ENCODE assay signal across 8 cellular contexts in the genomic region with DNA sequence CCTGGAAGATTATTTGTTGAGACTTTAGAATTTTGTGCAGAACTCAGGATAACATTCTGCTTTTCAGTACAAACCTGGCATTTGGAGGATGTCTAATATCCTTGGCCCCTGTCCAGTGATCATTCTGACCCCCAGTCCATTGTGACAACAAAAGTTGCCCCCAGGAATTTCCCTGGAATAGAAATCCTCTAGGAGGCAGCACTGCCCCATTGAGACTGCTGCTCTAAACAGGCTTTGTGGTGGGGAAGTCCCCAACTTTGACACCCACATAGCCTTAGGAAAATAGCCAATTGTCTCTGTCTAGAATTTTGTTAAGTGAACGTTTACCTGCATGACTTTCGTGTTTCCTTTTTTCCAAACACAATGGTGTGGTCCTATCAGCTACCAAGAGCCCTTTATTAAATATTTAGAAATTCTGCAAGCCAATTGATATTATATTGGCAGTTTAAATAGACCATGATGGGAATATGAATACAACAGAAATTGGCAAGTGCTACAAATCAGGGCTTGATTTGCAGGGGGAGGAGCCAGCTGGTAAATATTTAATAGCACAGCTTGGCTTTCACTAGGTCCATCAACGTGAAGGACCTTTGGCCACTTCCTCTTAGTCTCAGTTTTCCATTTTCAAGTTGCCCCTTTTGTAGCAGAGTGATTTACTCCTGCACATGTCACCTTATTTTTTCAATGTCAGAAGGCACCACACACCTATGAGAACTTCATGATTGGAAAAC.
DNase-seq lines count a peak whose midpoint lies in the region; TF ChIP-seq lines count a peak whose summit lies in the region.

No MANE protein-coding gene starts in this region.

- H3K27ac ChIP-seq in MM.1S (ENCODE audit: low read length), result no peak overlapping the region

- no peak overlapping the region for H3K4me2 ChIP-seq in MM.1S (ENCODE audit: low read depth, low read length)

- no peak overlapping the region for H3K9ac ChIP-seq in MM.1S (ENCODE audit: low read length)

- no peaks in the 10 kb centered on the region for H3K9me3 ChIP-seq in MM.1S (replicated peaks; ENCODE audit: insufficient read depth, low read length)

- no peaks in the 10 kb centered on the region for H3K79me2 ChIP-seq in MM.1S (ENCODE audit: low read length)

- H3K4me3 ChIP-seq in MM.1S (ENCODE audit: low read length) (no peak overlapping the region), epithelial cell of esophagus (ENCODE audit: low read length) (no peak overlapping the region)

- DNase-seq in COLO829 (ENCODE audit: low spot score) (peak; percentile 27), GM20000 (ENCODE audit: low spot score) (peak; percentile 26), MM.1S (peak; percentile 23), epithelial cell of esophagus (ENCODE audit: low read depth) (peak; percentile 79), progenitor cell of endocrine pancreas (ENCODE audit: low spot score, unreplicated experiment) (no peak), NCI-H510A (lab: John Stamatoyannopoulos, UW) (no peak), LoVo (ENCODE audit: low spot score) (no peak)
- no peak for DNase-seq in central memory CD4-positive, alpha-beta T cell

- H3K27me3 Mint-ChIP-seq in progenitor cell of endocrine pancreas, result peaks cover 6% of the 10 kb centered on the region

- no peak overlapping the region for H3K27ac Mint-ChIP-seq in progenitor cell of endocrine pancreas

- H3K9me2 ChIP-seq in MM.1S (replicated peaks; ENCODE audit: insufficient read depth, low read length), result no peaks in the 10 kb centered on the region

- no peaks in the 10 kb centered on the region for H3K36me3 ChIP-seq in MM.1S (replicated peaks; ENCODE audit: insufficient read depth, low read length)

- H2AFZ ChIP-seq in MM.1S (ENCODE audit: low read length), result no peak overlapping the region

- no peaks in the 10 kb centered on the region for H3K27me3 ChIP-seq in MM.1S (replicated peaks; ENCODE audit: insufficient read depth, low read length)

- H3K4me1 Mint-ChIP-seq in progenitor cell of endocrine pancreas (ENCODE audit: low read depth), result peaks cover 1% of the 10 kb centered on the region

- TF ChIP-seq CTCF in GM20000 (IDR thresholded peaks at IDR 0.05; ENCODE audit: extremely low read depth, missing control alignments) (peak; percentile 47), MM.1S (IDR thresholded peaks at IDR 0.05; ENCODE audit: low read length) (peak; percentile 17), epithelial cell of esophagus (IDR thresholded peaks at IDR 0.05; ENCODE audit: insufficient read depth, low read depth, low read length, missing control alignments) (peak; percentile 79), progenitor cell of endocrine pancreas (IDR thresholded peaks at IDR 0.05; ENCODE audit: unreplicated experiment) (peak; percentile 34)

- no peaks in the 10 kb centered on the region for H4K20me1 ChIP-seq in MM.1S (ENCODE audit: insufficient read depth, low read length)

- H3K4me1 ChIP-seq in MM.1S (ENCODE audit: low read length), result no peaks in the 10 kb centered on the region

- H3K4me3 Mint-ChIP-seq in progenitor cell of endocrine pancreas (ENCODE audit: low read depth), result no peak overlapping the region

- H3K36me3 Mint-ChIP-seq in progenitor cell of endocrine pancreas (ENCODE audit: insufficient read depth), result no peaks in the 10 kb centered on the region

- no peaks in the 10 kb centered on the region for H3F3A ChIP-seq in MM.1S (ENCODE audit: insufficient read depth, low read length)

- peaks cover 7% of the 10 kb centered on the region for H3K9me3 Mint-ChIP-seq in progenitor cell of endocrine pancreas (ENCODE audit: low read depth)

Comparison
In these comparisons a context has a peak if more than half of its experiments do, and no peak if none do; other contexts are left out.
1. DNase-seq: peak in COLO829 (single experiment), GM20000 (single experiment), MM.1S (single experiment) and epithelial cell of esophagus (single experiment); none in progenitor cell of endocrine pancreas (single experiment), central memory CD4-positive, alpha-beta T cell (single experiment), NCI-H510A (single experiment) and LoVo (single experiment).
2. CTCF ChIP-seq: peak in every context shown above with its lines; median percentile 79 in epithelial cell of esophagus; 47 in GM20000; 34 in progenitor cell of endocrine pancreas; 17 in MM.1S.